9 cellular contexts compared by ENCODE assay signal in genomic region chr2:33426666-33427231, GRCh38.
A peak's percentile ranks its signal among the peaks of the same experiment; 100 is the strongest.
DNase-seq lines count a peak whose midpoint lies in the region; ATAC-seq and TF ChIP-seq lines count a peak whose summit lies in the region.
"Had no signal": no experiment of that assay in that cellular context is flagged by ENCODE, and none has a peak within 500 bp of the region (broad histone marks: within the 10 kb centered on the region; RNA-seq: fewer than 3 reads in every experiment).

No MANE protein-coding gene starts in this region.

- H3K4me3 ChIP-seq in fibroblast of mammary gland (ENCODE audit: control insufficient read depth, low read depth, low read length) (no peak overlapping the region), retinal pigment epithelial cell (ENCODE audit: low read length) (no peak overlapping the region)

- ATAC-seq in GM18873 (IDR thresholded peaks at IDR 0.05; ENCODE audit: low FRiP score, unreplicated experiment): no peak

- TF ChIP-seq CTCF in fibroblast of mammary gland (conservative IDR thresholded peaks at IDR 0.05; ENCODE audit: control insufficient read depth, insufficient read depth, low read depth, low read length): no peak
- no peak for TF ChIP-seq CTCF in retinal pigment epithelial cell (conservative IDR thresholded peaks at IDR 0.05; ENCODE audit: low read depth, low read length)

- peak; percentile 59 for DNase-seq in HS-27A (ENCODE audit: low read depth)
- DNase-seq in NCI-H82 treated with DMSO at 0.1 percent for 48 hours (lab: John Stamatoyannopoulos, UW; ENCODE audit: unreplicated experiment): peak; percentile 64
- DNase-seq in fibroblast of mammary gland (ENCODE audit: low read depth): peak; percentile 95
- peak; percentile 93 for DNase-seq in retinal pigment epithelial cell (ENCODE audit: low read depth)
- no peak for DNase-seq in NCI-H2196 treated with DMSO at 0.1 percent for 48 hours (lab: John Stamatoyannopoulos, UW; ENCODE audit: unreplicated experiment)
- no peak for DNase-seq in activated effector memory CD4-positive, alpha-beta T cell treated with Interleukin-2 at 50 U/mL for 16 hours
- DNase-seq in cerebellar cortex (ENCODE audit: low spot score): no peak
- DNase-seq: activated CD8-positive, alpha-beta memory T cell treated with anti-CD3 and anti-CD28 coated beads, Interleukin-2, amount 50 U/mL, for 48 hours had no signal

Comparison
In these comparisons a context has a peak if more than half of its experiments do, and no peak if none do; other contexts are left out.
1. DNase-seq: peak in HS-27A (single experiment), NCI-H82 treated with DMSO at 0.1 percent for 48 hours (single experiment), fibroblast of mammary gland (single experiment) and retinal pigment epithelial cell (single experiment); none in NCI-H2196 treated with DMSO at 0.1 percent for 48 hours (single experiment), activated effector memory CD4-positive, alpha-beta T cell treated with Interleukin-2 at 50 U/mL for 16 hours (single experiment) and cerebellar cortex (single experiment).